Comparison of ENCODE assay signal across 11 cellular contexts in the genomic region with DNA sequence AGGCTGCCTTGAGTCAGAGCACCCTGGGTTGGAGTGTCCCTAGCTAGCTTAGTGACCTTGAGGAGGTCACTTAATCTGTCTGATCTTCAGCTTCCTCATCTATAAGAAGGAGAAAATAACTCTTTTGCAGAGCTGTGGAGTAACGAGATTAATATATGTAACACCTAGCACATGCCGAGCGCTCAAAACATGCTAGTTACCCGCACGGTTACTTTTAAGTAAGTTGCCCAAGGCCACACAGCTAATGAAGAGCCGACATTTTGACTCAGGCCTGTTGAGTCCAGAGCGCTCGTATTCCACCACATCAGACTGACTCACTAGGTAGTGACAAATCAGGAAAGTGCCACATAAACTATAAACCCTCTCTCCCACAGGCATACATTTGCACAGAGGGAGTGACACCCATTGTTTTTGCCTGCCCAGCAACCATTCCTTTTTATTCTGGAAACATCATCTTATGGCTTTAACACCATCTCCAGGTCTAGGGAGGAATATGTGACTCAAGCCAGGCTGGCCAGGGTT. TPM values are rescaled to one million over a fixed set of nuclear protein-coding genes. Genes with fewer than 3 reads are reported as not detected.
DNase-seq lines count a peak whose midpoint lies in the region; ATAC-seq and TF ChIP-seq lines count a peak whose summit lies in the region.
"Had no signal": no experiment of that assay in that cellular context is flagged by ENCODE, and none has a peak within 500 bp of the region (broad histone marks: within the 10 kb centered on the region; RNA-seq: fewer than 3 reads in every experiment).

No MANE protein-coding gene starts in this region.

- no peak for TF ChIP-seq POLR2A in adrenal gland (IDR thresholded peaks at IDR 0.05)

- DNase-seq in AG10803 (ENCODE audit: low read depth) = peak; percentile 52
- peak in 3 of 7 donors; percentile 34 to 56 (median 45) for DNase-seq in adrenal gland
- DNase-seq in lung microvascular endothelial cell (ENCODE audit: low read depth in 2 of 2) = peak; percentile 30 to 91
- DNase-seq in amygdala (lab: John Stamatoyannopoulos, UW) = no peak
- DNase-seq: activated gamma-delta T cell, KBM-7, RPMI8226 had no signal

- TF ChIP-seq CTCF in AG10803 (conservative IDR thresholded peaks at IDR 0.05; ENCODE audit: low read length) (no peak), adrenal gland (IDR thresholded peaks at IDR 0.05) (no peak)

- 61 to 88% (median 74%) methylated on average over 8 of the region's 8 CpGs for WGBS in adrenal gland, 4 donors

- H3K4me3 ChIP-seq in AG10803 (ENCODE audit: low read length) (no peak overlapping the region), HUES6 (ENCODE audit: low read depth, low read length) (no peak overlapping the region), adrenal gland (no peak overlapping the region)

- H3K9me3 ChIP-seq in HUES6 (ENCODE audit: control insufficient read depth, insufficient read depth, low read depth, low read length) (no peaks in the 10 kb centered on the region), adrenal gland (replicated peaks in 1 of 3) (no peaks in the 10 kb centered on the region)

- H3K27ac ChIP-seq in HUES6 (ENCODE audit: low read depth, low read length) (peak overlapping the region; percentile 78; the same call in 1 of the 2 replicates), adrenal gland (peak overlapping the region in 4 of 5 donors; percentile 29 to 77 (median 59))

- H3K36me3 ChIP-seq in HUES6 (ENCODE audit: control insufficient read depth, insufficient read depth, low read length) (no peaks in the 10 kb centered on the region), adrenal gland (replicated peaks in 1 of 2) (no peaks in the 10 kb centered on the region)

- H3K4me1 ChIP-seq in HUES6 (ENCODE audit: control insufficient read depth, insufficient read depth, low read length) (peaks cover 58% of the 10 kb centered on the region), adrenal gland (replicated peaks in 1 of 2) (peaks cover 6 to 14% of the 10 kb centered on the region in 2 donors)

- H3K9ac ChIP-seq in HUES6 (ENCODE audit: low read length) = peak overlapping the region; percentile 53

- no peak for ATAC-seq in GM18861 (IDR thresholded peaks at IDR 0.05; ENCODE audit: unreplicated experiment)
- ATAC-seq in GM19023 (IDR thresholded peaks at IDR 0.05; ENCODE audit: unreplicated experiment) = no peak
- ATAC-seq in HG03196 (IDR thresholded peaks at IDR 0.05; ENCODE audit: unreplicated experiment) = no peak

- intact Hi-C loops in adrenal gland (cut with DNase I) = loop anchor here (5.0 to 10.0 kb wide), 2 partner anchors 39 to 307 kb away; no protein-coding TSS in a partner anchor

- H3K27me3 ChIP-seq in HUES6 (ENCODE audit: control insufficient read depth, insufficient read depth, low read length) = no peaks in the 10 kb centered on the region
- no peaks in the 10 kb centered on the region for H3K27me3 ChIP-seq in adrenal gland

RNA-seq across cellular contexts. Expression of a gene that starts 42.4 kb away (rescaled TPM):
- total RNA-seq in adrenal gland (100 to 1,000 TPM in 4 of 8 donors, 10 to 100 TPM in 4; 57.2 to 224 (median 118) TPM), lung microvascular endothelial cell (7.8 and 9.7 TPM in 2 replicates)
- polyA plus RNA-seq in adrenal gland = 10 to 100 TPM; 19.1 to 50.2 (median 49.8) TPM

Comparison
In these comparisons a context has a peak if more than half of its experiments do, and no peak if none do; other contexts are left out.
1. DNase-seq: peak in AG10803 (single experiment) and lung microvascular endothelial cell (2 of 2); none in amygdala (0 of 56).